ENCODE assay signal across 28 cellular contexts in genomic region chr11:61910473-61911123, GRCh38. TPM values are rescaled to one million over a fixed set of nuclear protein-coding genes. Genes with fewer than 3 reads are reported as not detected.
DNase-seq lines count a peak whose midpoint lies in the region; ATAC-seq and TF ChIP-seq lines count a peak whose summit lies in the region.
"Had no signal": no experiment of that assay in that cellular context is flagged by ENCODE, and none has a peak within 500 bp of the region (broad histone marks: within the 10 kb centered on the region; RNA-seq: fewer than 3 reads in every experiment).

No MANE protein-coding gene starts in this region.

- H3K36me3 ChIP-seq in SK-N-SH (replicated peaks in 1 of 2; ENCODE audit: control insufficient read depth in 1 of 2, insufficient read depth in 2 of 2, low read length in 1 of 2) (peaks cover 0 to 6% of the 10 kb centered on the region in 2 experiments), mucosa of descending colon (ENCODE audit: low read depth) (no peaks in the 10 kb centered on the region), tibial nerve (peaks cover 0 to 25% (median 5%) of the 10 kb centered on the region in 3 donors), hepatocyte (replicated peaks; ENCODE audit: insufficient read depth, low read depth) (no peaks in the 10 kb centered on the region), GM23338 (ENCODE audit: insufficient read depth) (no peaks in the 10 kb centered on the region; the same call in 1 of the 2 replicates)

- TF ChIP-seq CTCF in SK-N-SH (IDR thresholded peaks at IDR 0.05): no peak
- TF ChIP-seq CTCF in fibroblast of mammary gland (conservative IDR thresholded peaks at IDR 0.05; ENCODE audit: control insufficient read depth, insufficient read depth, low read depth, low read length): no peak
- TF ChIP-seq CTCF in mucosa of descending colon (IDR thresholded peaks at IDR 0.05): no peak
- no peak for TF ChIP-seq CTCF in tibial nerve (IDR thresholded peaks at IDR 0.05)
- TF ChIP-seq CTCF in hepatocyte (IDR thresholded peaks at IDR 0.05; ENCODE audit: poor library complexity): no peak
- TF ChIP-seq CTCF in GM23338 (conservative IDR thresholded peaks at IDR 0.05; ENCODE audit: low read depth in 2 of 2): no peak

- H3K4me2 ChIP-seq in SK-N-SH (no peak overlapping the region), hepatocyte (no peak overlapping the region), GM23338 (no peak overlapping the region)

- H3K4me3 ChIP-seq in SK-N-SH (ENCODE audit: low read depth in 2 of 2, low read length in 1 of 2) (no peak overlapping the region), fibroblast of mammary gland (ENCODE audit: control insufficient read depth, low read depth, low read length) (no peak overlapping the region), mucosa of descending colon (no peak overlapping the region), tibial nerve (no peak overlapping the region), hepatocyte (no peak overlapping the region), GM23338 (no peak overlapping the region)
- H3K4me3 ChIP-seq: GM12878, skin epidermis had no signal

- CTCF ChIA-PET in SK-N-SH (lab: Yijun Ruan, JAX): interaction anchor here (1.4 to 5.4 kb wide), 5 partner anchors 12 to 197 kb away, joined by 3 to 82 read pairs (median 29); no protein-coding TSS in a partner anchor

- H3F3A ChIP-seq in SK-N-SH (replicated peaks; ENCODE audit: insufficient read depth) (no peaks in the 10 kb centered on the region), GM23338 (replicated peaks; ENCODE audit: low read depth) (no peaks in the 10 kb centered on the region)

- H3K9me2 ChIP-seq in SK-N-SH (no peaks in the 10 kb centered on the region), hepatocyte (replicated peaks; ENCODE audit: insufficient read depth) (no peaks in the 10 kb centered on the region), GM23338 (ENCODE audit: insufficient read depth) (no peaks in the 10 kb centered on the region)

- WGBS in SK-N-SH (ENCODE audit: low lambda C conversion rate): no CpG with 5 or more reads among the region's 5 CpGs
- 58 to 71% methylated on average over 3 to 4 of the region's 5 CpGs for WGBS in tibial nerve, 2 donors
- WGBS in hepatocyte (ENCODE audit: low lambda C conversion rate, missing lambda C conversion rate): 88% methylated on average over 5 of the region's 5 CpGs

- H3K79me2 ChIP-seq in SK-N-SH (ENCODE audit: insufficient read depth) (no peaks in the 10 kb centered on the region), hepatocyte (peaks cover 7% of the 10 kb centered on the region), GM23338 (replicated peaks; ENCODE audit: insufficient read depth) (no peaks in the 10 kb centered on the region)
- H3K79me2 ChIP-seq: parathyroid adenoma had no signal

- ATAC-seq in SK-N-SH treated with all-trans-retinoic acid at 6 μM for 48 hours: no peak
- ATAC-seq in mucosa of descending colon: no peak
- no peak for ATAC-seq in GM23338
- ATAC-seq: activated CD4-positive, CD25-positive, alpha-beta regulatory T cell treated with anti-CD3 and anti-CD28 coated beads, Interleukin-2, amount 50 U/mL, for 24 hours; GM12878; naive thymus-derived CD4-positive, alpha-beta T cell; stimulated activated memory B cell treated with anti-CD40 and anti-IgM and Interleukin-4, amounts not matched to agents 10 μg/mL and 1 μg/mL and 100 μg/mL, for 72 hours had no signal

- DNase-seq in SK-N-SH (peak; percentile 14), fibroblast of mammary gland (ENCODE audit: low read depth) (peak; percentile 27), mucosa of descending colon (peak in 2 of 3 donors; percentile 16 to 46), tibial nerve (ENCODE audit: low spot score in 2 of 2) (peak in 1 of 2 donors; percentile 29), hepatocyte (ENCODE audit: low spot score) (no peak), GM23338 (ENCODE audit: low spot score) (no peak)
- DNase-seq in activated T-cell treated with anti-CD3 and anti-CD28 coated beads, Interleukin-2, amount 50 U/mL, for 48 hours: no peak
- DNase-seq: activated CD4-positive, alpha-beta memory T cell treated with anti-CD3 and anti-CD28 coated beads, Interleukin-2, amount 10 ng/mL, durations not matched to agents 7 days and 5 days; activated gamma-delta T cell; AML-193; COR-L47; dermis blood vessel endothelial cell; DND-41; naive thymus-derived CD4-positive, alpha-beta T cell; NCI-H187; NCI-H2227 treated with DMSO at 0.1 percent for 48 hours; NCI-H82; SHP77 had no signal

- H3K9ac ChIP-seq in SK-N-SH: no peak overlapping the region
- H3K9ac ChIP-seq: parathyroid adenoma had no signal

- no peak for TF ChIP-seq RAD21 in SK-N-SH (IDR thresholded peaks at IDR 0.05; ENCODE audit: low read length)

- POLR2A ChIA-PET in SK-N-SH (lab: Yijun Ruan, JAX): no interaction called here

- H3K4me1 ChIP-seq in SK-N-SH (ENCODE audit: control insufficient read depth in 1 of 2, insufficient read depth in 2 of 2, low read depth in 1 of 2, low read length in 1 of 2): no peaks in the 10 kb centered on the region
- H3K4me1 ChIP-seq in mucosa of descending colon (ENCODE audit: low read depth): no peaks in the 10 kb centered on the region
- peaks cover 0 to 81% (median 43%) of the 10 kb centered on the region in 4 donors for H3K4me1 ChIP-seq in tibial nerve
- peaks cover 11% of the 10 kb centered on the region for H3K4me1 ChIP-seq in hepatocyte (ENCODE audit: insufficient read depth)
- H3K4me1 ChIP-seq in GM23338 (ENCODE audit: insufficient read depth): peaks cover 10% of the 10 kb centered on the region; the same call in 1 of the 2 replicates

- H3K4me1 Mint-ChIP-seq in GM23338: peaks cover 15% of the 10 kb centered on the region
- H3K4me1 Mint-ChIP-seq: activated CD4-positive, alpha-beta memory T cell treated with anti-CD3 and anti-CD28 coated beads, Interleukin-2, amount 10 ng/mL, durations not matched to agents 7 days and 5 days had no signal

- H4K20me1 ChIP-seq in SK-N-SH (ENCODE audit: insufficient read depth): no peaks in the 10 kb centered on the region
- H4K20me1 ChIP-seq in hepatocyte (ENCODE audit: insufficient read depth, poor library complexity, severe bottlenecking): no peaks in the 10 kb centered on the region
- H4K20me1 ChIP-seq in GM23338 (replicated peaks; ENCODE audit: insufficient read depth): no peaks in the 10 kb centered on the region

- intact Hi-C loops in mucosa of descending colon (cut with DNase I, micrococcal nuclease): no loop called here

- H3K27ac ChIP-seq in SK-N-SH (ENCODE audit: low read depth in 2 of 2, low read length in 1 of 2): no peak overlapping the region
- peak overlapping the region; percentile 62 to 95 (median 74) for H3K27ac ChIP-seq in tibial nerve
- H3K27ac ChIP-seq in hepatocyte: no peak overlapping the region
- H3K27ac ChIP-seq in GM23338 (ENCODE audit: low read depth): no peak overlapping the region
- H3K27ac ChIP-seq: 22Rv1, parathyroid adenoma had no signal

- no peaks in the 10 kb centered on the region for H3K36me3 Mint-ChIP-seq in GM23338 (ENCODE audit: low read depth)
- H3K36me3 Mint-ChIP-seq: memory B cell; naive thymus-derived CD4-positive, alpha-beta T cell; stimulated activated memory B cell treated with anti-CD40 and anti-IgM and Interleukin-4, amounts not matched to agents 10 μg/mL and 1 μg/mL and 100 μg/mL, for 72 hours had no signal

- no peaks in the 10 kb centered on the region; the same call in 2 of the 3 replicates for H3K9me3 Mint-ChIP-seq in GM23338
- H3K9me3 Mint-ChIP-seq: activated CD4-positive, alpha-beta memory T cell treated with anti-CD3 and anti-CD28 coated beads, Interleukin-2, amount 10 ng/mL, durations not matched to agents 7 days and 5 days; memory B cell; naive thymus-derived CD4-positive, alpha-beta T cell; stimulated activated memory B cell treated with anti-CD40 and anti-IgM and Interleukin-4, amounts not matched to agents 10 μg/mL and 1 μg/mL and 100 μg/mL, for 72 hours had no signal

- no peaks in the 10 kb centered on the region for H3K27me3 ChIP-seq in SK-N-SH (ENCODE audit: insufficient read depth)
- no peaks in the 10 kb centered on the region for H3K27me3 ChIP-seq in tibial nerve
- H3K27me3 ChIP-seq in hepatocyte: no peaks in the 10 kb centered on the region
- no peaks in the 10 kb centered on the region for H3K27me3 ChIP-seq in GM23338 (ENCODE audit: insufficient read depth)

- TF ChIP-seq EP300 in SK-N-SH (IDR thresholded peaks at IDR 0.05; ENCODE audit: borderline replicate concordance in 1 of 2, low read depth in 1 of 2, low read length in 1 of 2) (no peak), tibial nerve (IDR thresholded peaks at IDR 0.05) (no peak)

- TF ChIP-seq POLR2A in tibial nerve (IDR thresholded peaks at IDR 0.05): no peak

- H3K27me3 Mint-ChIP-seq in GM23338 (ENCODE audit: insufficient read depth, low read depth, poor library complexity): peaks cover 16% of the 10 kb centered on the region

- H3K9me3 ChIP-seq in SK-N-SH: no peaks in the 10 kb centered on the region
- H3K9me3 ChIP-seq in mucosa of descending colon: no peaks in the 10 kb centered on the region
- no peaks in the 10 kb centered on the region for H3K9me3 ChIP-seq in tibial nerve
- H3K9me3 ChIP-seq in hepatocyte (ENCODE audit: low read depth): no peaks in the 10 kb centered on the region

- H2AFZ ChIP-seq in SK-N-SH (ENCODE audit: low read depth): no peak overlapping the region
- H2AFZ ChIP-seq in hepatocyte: no peak overlapping the region
- H2AFZ ChIP-seq in GM23338: no peak overlapping the region
- H2AFZ ChIP-seq: parathyroid adenoma had no signal

- H3K27ac Mint-ChIP-seq in GM23338: no peak overlapping the region
- H3K27ac Mint-ChIP-seq: activated CD4-positive, alpha-beta memory T cell treated with anti-CD3 and anti-CD28 coated beads, Interleukin-2, amount 10 ng/mL, durations not matched to agents 7 days and 5 days; memory B cell; naive thymus-derived CD4-positive, alpha-beta T cell; stimulated activated memory B cell treated with anti-CD40 and anti-IgM and Interleukin-4, amounts not matched to agents 10 μg/mL and 1 μg/mL and 100 μg/mL, for 72 hours had no signal

- H3K4me3 Mint-ChIP-seq in GM23338: no peak overlapping the region
- H3K4me3 Mint-ChIP-seq: activated CD4-positive, alpha-beta memory T cell treated with anti-CD3 and anti-CD28 coated beads, Interleukin-2, amount 10 ng/mL, durations not matched to agents 7 days and 5 days; memory B cell; naive thymus-derived CD4-positive, alpha-beta T cell; stimulated activated memory B cell treated with anti-CD40 and anti-IgM and Interleukin-4, amounts not matched to agents 10 μg/mL and 1 μg/mL and 100 μg/mL, for 72 hours had no signal

RNA-seq across cellular contexts. Expression of gene RAB3IL1, which starts 6.8 kb away (rescaled TPM):
- 9.8 and 10.2 TPM in 2 replicates for polyA plus RNA-seq in SK-N-SH (2012; rRNA removed)
- 4.8 and 7.2 TPM in 2 replicates for polyA plus RNA-seq in SK-N-SH (2012; cell fraction: cytosol; rRNA removed)
- polyA plus RNA-seq in SK-N-SH (2012; cell fraction: nucleus; rRNA removed): 14.6 and 16.0 TPM in 2 replicates
- 10 to 100 TPM in 2 of 3 donors, 1 to 10 TPM in 1; 2.6 to 15.0 (median 11.8) TPM for total RNA-seq in mucosa of descending colon
- 100 to 1,000 TPM in 1 of 4 donors, 10 to 100 TPM in 3; 58.8 to 127 (median 71.1) TPM for total RNA-seq in tibial nerve
- 9.1 and 10.8 TPM in 2 replicates for total RNA-seq in hepatocyte
- polyA plus RNA-seq in hepatocyte: 15.4 and 18.6 TPM in 2 replicates
- 2.7 and 4.0 TPM in 2 replicates for total RNA-seq in GM23338 (2014; rRNA removed; shearing (Covaris generic))
- 3.4 and 3.9 TPM in 2 replicates for polyA plus RNA-seq in GM23338 (2016; fragmentation: Nextera tagmentation; extraction: Ambion mirVana)
- total RNA-seq: activated CD4-positive, alpha-beta memory T cell treated with anti-CD3 and anti-CD28 coated beads, Interleukin-2, amount 10 ng/mL, durations not matched to agents 7 days and 5 days; GM12878; OCI-LY7 had no signal
- polyA plus RNA-seq: naive thymus-derived CD4-positive, alpha-beta T cell had no signal

RNA-seq across cellular contexts. Expression of gene FADS3, which starts 19.3 kb away (rescaled TPM):
- polyA plus RNA-seq in SK-N-SH (2012; rRNA removed): 93.3 and 116 TPM in 2 replicates
- 20.9 and 32.5 TPM in 2 replicates for polyA plus RNA-seq in SK-N-SH (2012; cell fraction: cytosol; rRNA removed)
- 761 and 764 TPM in 2 replicates for polyA plus RNA-seq in SK-N-SH (2012; cell fraction: nucleus; rRNA removed)
- total RNA-seq in mucosa of descending colon: 10 to 100 TPM in 2 of 3 donors, 1 to 10 TPM in 1; 8.4 to 21.0 (median 11.5) TPM
- total RNA-seq in tibial nerve: 100 to 1,000 TPM; 135 to 327 (median 205) TPM
- 19.4 and 25.0 TPM in 2 replicates for total RNA-seq in hepatocyte
- 36.0 and 37.0 TPM in 2 replicates for polyA plus RNA-seq in hepatocyte
- total RNA-seq in GM23338 (2014; rRNA removed; shearing (Covaris generic)): 73.5 and 91.4 TPM in 2 replicates
- 44.4 and 44.6 TPM in 2 replicates for polyA plus RNA-seq in GM23338 (2016; fragmentation: Nextera tagmentation; extraction: Ambion mirVana)

RNA-seq across cellular contexts. Expression of gene BEST1, which starts 39.6 kb away (rescaled TPM):
- polyA plus RNA-seq in SK-N-SH (2012; rRNA removed): 0.30 and 0.47 TPM in 2 replicates
- 0.12 and 0.13 TPM in 2 replicates for polyA plus RNA-seq in SK-N-SH (2012; cell fraction: cytosol; rRNA removed)
- 2.0 and 2.8 TPM in 2 replicates for polyA plus RNA-seq in SK-N-SH (2012; cell fraction: nucleus; rRNA removed)
- 1 to 10 TPM in 2 of 3 donors, under 1 TPM in 1; 0.41 to 2.8 (median 1.8) TPM for total RNA-seq in mucosa of descending colon
- total RNA-seq in tibial nerve: 10 to 100 TPM; 33.2 to 53.2 (median 45.7) TPM
- 3.5 and 4.7 TPM in 2 replicates for total RNA-seq in hepatocyte
- polyA plus RNA-seq in hepatocyte: 5.7 and 6.9 TPM in 2 replicates
- total RNA-seq in GM23338 (2014; rRNA removed; shearing (Covaris generic)): 0.35 and 0.89 TPM in 2 replicates
- polyA plus RNA-seq in GM23338 (2016; fragmentation: Nextera tagmentation; extraction: Ambion mirVana): 0.44 and 0.75 TPM in 2 replicates
- total RNA-seq: dermis blood vessel endothelial cell, endothelial cell of umbilical vein had no signal

RNA-seq across cellular contexts. Expression of gene FTH1, which starts 56.8 kb away (rescaled TPM):
- polyA plus RNA-seq in SK-N-SH (2012; rRNA removed) (879 and 1,229 TPM in 2 replicates), hepatocyte (8,379 and 8,694 TPM in 2 replicates), GM23338 (2016; fragmentation: Nextera tagmentation; extraction: Ambion mirVana) (2,531 and 2,750 TPM in 2 replicates)
- 2,322 and 2,767 TPM in 2 replicates for polyA plus RNA-seq in SK-N-SH (2012; cell fraction: cytosol; rRNA removed)
- polyA plus RNA-seq in SK-N-SH (2012; cell fraction: nucleus; rRNA removed): 269 and 354 TPM in 2 replicates
- total RNA-seq in mucosa of descending colon (1,000 to 10,000 TPM; 3,081 to 6,795 (median 5,370) TPM), tibial nerve (1,000 to 10,000 TPM; 3,872 to 5,003 (median 4,779) TPM), hepatocyte (1,071 and 1,519 TPM in 2 replicates)
- 718 and 839 TPM in 2 replicates for total RNA-seq in GM23338 (2014; rRNA removed; shearing (Covaris generic))

Comparison
In these comparisons a context has a peak if more than half of its experiments do, and no peak if none do; other contexts are left out.
1. DNase-seq: peak in SK-N-SH (single experiment), fibroblast of mammary gland (single experiment) and mucosa of descending colon (2 of 3); none in hepatocyte (single experiment), GM23338 (single experiment) and activated T-cell treated with anti-CD3 and anti-CD28 coated beads, Interleukin-2, amount 50 U/mL, for 48 hours (0 of 2).
2. H3K27ac ChIP-seq: peak in tibial nerve (4 of 4); none in SK-N-SH (0 of 2), hepatocyte (single experiment) and GM23338 (single experiment).